ENCODE assay signal across 39 cellular contexts in the genomic region with DNA sequence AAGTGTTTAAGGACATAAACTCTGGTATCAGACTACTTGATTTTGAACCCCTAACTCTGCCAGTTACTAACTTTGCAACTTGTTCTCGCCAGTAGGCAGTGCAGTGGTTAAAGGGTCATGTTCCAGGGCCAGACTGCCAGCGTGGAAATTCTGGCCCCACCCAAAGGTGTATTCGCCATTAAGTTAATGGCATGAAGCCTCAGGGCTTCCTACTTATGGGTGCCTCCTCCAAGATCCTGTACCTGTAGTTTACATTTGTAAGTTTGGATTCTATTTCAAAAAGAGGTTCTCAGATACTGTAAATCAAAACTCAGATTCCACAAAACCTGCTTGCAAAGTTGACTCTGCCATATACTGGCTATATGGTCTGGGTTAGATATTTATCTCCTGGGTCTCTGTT. TPM values are rescaled to one million over a fixed set of nuclear protein-coding genes. Genes with fewer than 3 reads are reported as not detected.
"Had no signal": no experiment of that assay in that cellular context is flagged by ENCODE, and none has a peak within 500 bp of the region (broad histone marks: within the 10 kb centered on the region; RNA-seq: fewer than 3 reads in every experiment).

No MANE protein-coding gene starts in this region.

- H3K4me3 ChIP-seq: MG63 had no signal

- H3K9me3 ChIP-seq: MG63 had no signal

- H3K36me3 ChIP-seq: MG63 had no signal

- H3K27me3 ChIP-seq: MG63 had no signal

- DNase-seq: Karpas-422, Kasumi-1, MG63, MM.1S, NCI-H1048, NCI-H1092, NCI-H1092 treated with DMSO at 0.1 percent for 48 hours, NCI-H1105, NCI-H1105 treated with DMSO at 0.1 percent for 48 hours, NCI-H1417, NCI-H1417 treated with DMSO at 0.1 percent for 48 hours, NCI-H1436, NCI-H1436 treated with DMSO at 0.1 percent for 48 hours, NCI-H146, NCI-H1694, NCI-H1694 treated with DMSO at 0.1 percent for 48 hours, NCI-H187, NCI-H187 treated with DMSO at 0.1 percent for 48 hours, NCI-H1930, NCI-H2029, NCI-H2029 treated with DMSO at 0.1 percent for 48 hours, NCI-H2081, NCI-H2081 treated with DMSO at 0.1 percent for 48 hours, NCI-H2107, NCI-H2171, NCI-H2171 treated with DMSO at 0.1 percent for 48 hours, NCI-H2227 treated with DMSO at 0.1 percent for 48 hours, NCI-H226, NCI-H345, NCI-H446, NCI-H446 treated with DMSO at 0.1 percent for 48 hours, NCI-H510A, NCI-H510A treated with DMSO at 0.1 percent for 48 hours, NCI-H524, NCI-H524 treated with DMSO at 0.1 percent for 48 hours, NCI-H526 had no signal

RNA-seq across cellular contexts. Expression of a gene that starts 2.8 kb away (rescaled TPM):
- total RNA-seq: M059J, NCI-H460 had no signal

RNA-seq across cellular contexts. Expression of a gene that starts 54.2 kb away (rescaled TPM):
- total RNA-seq: LHCN-M2, M059J, NCI-H460 had no signal
